Comparison of ENCODE assay signal across 8 cellular contexts in genomic region chr4:87390931-87391782, GRCh38. TPM values are rescaled to one million over a fixed set of nuclear protein-coding genes. Genes with fewer than 3 reads are reported as not detected.
DNase-seq lines count a peak whose midpoint lies in the region; ATAC-seq and TF ChIP-seq lines count a peak whose summit lies in the region.

TSS of gene HSD17B11 (minus strand) at chr4:87391188. CDS start at chr4:87391070, 118 bp downstream.

- H3K27me3 Mint-ChIP-seq in IgD-negative memory B cell = peaks cover 1% of the 10 kb centered on the region

- peak within 1 kb of the TSS; percentile 94 to 96 (median 96) for H3K4me3 Mint-ChIP-seq in IgD-negative memory B cell

- H3K9me3 Mint-ChIP-seq in IgD-negative memory B cell = peaks cover 0 to 4% (median 0%) of the 10 kb centered on the region in 3 donors

- H3K36me3 Mint-ChIP-seq in IgD-negative memory B cell = no peaks in the 10 kb centered on the region

- H3K27ac Mint-ChIP-seq in IgD-negative memory B cell = peak within 1 kb of the TSS; percentile 57 to 88 (median 58)

- peaks cover 43% of the 10 kb centered on the region for H3K4me1 ChIP-seq in mononuclear cell (ENCODE audit: insufficient read depth, low read length)

- H3K4me3 ChIP-seq in epithelial cell of esophagus (ENCODE audit: low read length) = peak within 1 kb of the TSS; percentile 76
- peak within 1 kb of the TSS; percentile 91 for H3K4me3 ChIP-seq in mononuclear cell (ENCODE audit: low read length)

- peaks cover 26 to 40% (median 38%) of the 10 kb centered on the region in 3 donors for H3K4me1 Mint-ChIP-seq in IgD-negative memory B cell

- no peak for TF ChIP-seq CTCF in epithelial cell of esophagus (IDR thresholded peaks at IDR 0.05; ENCODE audit: insufficient read depth, low read depth, low read length, missing control alignments)

- ATAC-seq in GM21529 (IDR thresholded peaks at IDR 0.05; ENCODE audit: unreplicated experiment) = peak; percentile 99

- H3K9me3 ChIP-seq in mononuclear cell (ENCODE audit: low read depth, low read length) = no peaks in the 10 kb centered on the region

- no peaks in the 10 kb centered on the region for H3K27me3 ChIP-seq in mononuclear cell (ENCODE audit: insufficient read depth, low read length)

- DNase-seq in DMS114 treated with DMSO at 0.1 percent for 48 hours (lab: John Stamatoyannopoulos, UW; ENCODE audit: unreplicated experiment) = peak; percentile 77
- DNase-seq in OCI-M2 (lab: John Stamatoyannopoulos, UW; ENCODE audit: unreplicated experiment) = peak; percentile 80
- DNase-seq in activated T-cell treated with anti-CD3 and anti-CD28 coated beads for 4 hours = peak; percentile 57
- peak; percentile 84 for DNase-seq in epithelial cell of esophagus (ENCODE audit: low read depth)
- peak; percentile 47 to 63 for DNase-seq in stimulated activated CD8-positive, alpha-beta memory T cell treated with anti-CD3 and anti-CD28 coated beads, Interleukin-4, amount 100 ng/mL, for 1 hour (ENCODE audit: low read depth in 2 of 2, low spot score in 1 of 2)

RNA-seq across cellular contexts. Expression of gene HSD17B11, which starts in this region (rescaled TPM):
- polyA plus RNA-seq in IgD-negative memory B cell = 59.5 TPM
- 128 TPM for total RNA-seq in mononuclear cell

Comparison
In these comparisons a context has a peak if more than half of its experiments do, and no peak if none do; other contexts are left out.
1. Peak in every context shown above with its lines: DNase-seq, ATAC-seq and H3K4me3 ChIP-seq.